Comparison of ENCODE assay signal across 8 cellular contexts in the genomic region with DNA sequence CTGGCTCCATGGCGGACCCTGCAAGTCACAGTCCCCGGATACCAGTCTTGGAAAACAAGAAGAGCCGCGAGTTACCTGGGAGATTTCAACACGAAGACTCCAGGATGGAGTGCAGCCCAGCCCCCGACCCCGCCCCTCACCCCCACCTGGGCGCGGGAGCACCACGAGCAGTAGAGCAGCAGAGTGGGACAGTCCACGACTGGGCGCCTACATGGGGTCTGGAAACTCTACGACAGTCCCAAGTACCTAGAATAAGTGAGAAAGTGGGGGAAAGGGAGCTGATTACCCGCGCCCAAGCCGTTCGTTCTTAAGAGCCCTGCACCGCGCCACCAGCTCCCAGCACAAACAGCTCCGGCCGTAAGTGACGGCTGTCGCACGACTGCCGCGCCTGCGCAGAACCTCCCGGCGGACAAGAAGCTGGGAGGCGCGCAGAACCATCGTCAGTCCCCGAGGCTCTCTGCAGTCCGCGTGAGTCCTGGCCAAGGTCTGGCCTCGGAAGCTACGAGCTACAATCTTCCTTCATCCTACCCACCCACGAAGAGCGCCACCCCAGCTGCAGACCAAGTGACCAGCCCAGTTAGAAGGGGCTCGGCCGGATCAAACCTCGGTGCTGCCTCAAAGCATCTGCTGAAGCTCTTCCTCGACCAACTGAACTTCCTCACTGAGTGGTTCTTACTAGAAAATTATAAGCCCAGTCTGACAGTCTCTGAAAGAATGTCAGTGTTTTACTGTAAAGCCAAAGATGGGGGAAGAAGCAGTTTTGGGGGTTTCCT. TPM values are rescaled to one million over a fixed set of nuclear protein-coding genes. Genes with fewer than 3 reads are reported as not detected.
A peak's percentile ranks its signal among the peaks of the same experiment; 100 is the strongest.
DNase-seq lines count a peak whose midpoint lies in the region; ATAC-seq, FAIRE-seq and TF ChIP-seq lines count a peak whose summit lies in the region.

A gene (minus strand): TSS at position 359 of the 773 bp plus-strand sequence. CDS start 349 bp downstream, at position 10.

- peak; percentile 94 for FAIRE-seq in GM12891 (lab: Jason Lieb, UNC)
- FAIRE-seq in pancreas (lab: Jason Lieb, UNC): no peak

- ATAC-seq in HG02798 (IDR thresholded peaks at IDR 0.05; ENCODE audit: poor library complexity, unreplicated experiment) (peak; percentile 92), Right ventricle myocardium superior (ENCODE audit: poor library complexity) (peak; percentile 99), pancreas (peak; percentile 98 to 100 (median 99))

- TF ChIP-seq POLR2A in GM12891 (IDR thresholded peaks at IDR 0.05; ENCODE audit: low read depth, low read length) (peak; percentile 99), thyroid gland (IDR thresholded peaks at IDR 0.05) (peak in 1 of 2 donors; percentile 90)

- H3K4me3 ChIP-seq in pancreas: peak within 1 kb of the TSS; percentile 51 to 93 (median 58)
- peak within 1 kb of the TSS; percentile 70 to 75 (median 71) for H3K4me3 ChIP-seq in thyroid gland (replicated peaks in 1 of 3)

- H3K9me3 ChIP-seq in pancreas (no peaks in the 10 kb centered on the region), thyroid gland (no peaks in the 10 kb centered on the region)

- intact Hi-C loops in Right ventricle myocardium superior (cut with DNase I): no loop called here
- intact Hi-C loops in pancreas (cut with DNase I): no loop called here
- intact Hi-C loops in thyroid gland (cut with DNase I): no loop called here

- no peak for TF ChIP-seq CTCF in pancreas (IDR thresholded peaks at IDR 0.05)
- no peak for TF ChIP-seq CTCF in thyroid gland (IDR thresholded peaks at IDR 0.05)

- WGBS in pancreas, 2 donors: 0 to 1% methylated on average over 43 of the region's 43 CpGs
- WGBS in thyroid gland, 2 donors: 1 to 2% methylated on average over 11 to 23 of the region's 43 CpGs

- no peaks in the 10 kb centered on the region for H3K27me3 ChIP-seq in pancreas
- H3K27me3 ChIP-seq in thyroid gland: no peaks in the 10 kb centered on the region

- H3K36me3 ChIP-seq in pancreas: peaks cover 0 to 7% (median 0%) of the 10 kb centered on the region in 3 donors
- H3K36me3 ChIP-seq in thyroid gland: no peaks in the 10 kb centered on the region

- peak within 1 kb of the TSS; percentile 42 to 81 (median 63) for H3K27ac ChIP-seq in pancreas
- H3K27ac ChIP-seq in thyroid gland: peak within 1 kb of the TSS; percentile 67 to 89 (median 73)

- H3K4me1 ChIP-seq in pancreas (peaks cover 3 to 5% (median 4%) of the 10 kb centered on the region in 3 donors), thyroid gland (peaks cover 5 to 10% of the 10 kb centered on the region in 2 donors)

- DNase-seq in GM12891 (ENCODE audit: insufficient read length, low spot score) (peak; percentile 76), NCI-H1436 (lab: John Stamatoyannopoulos, UW) (peak; percentile 87), SW480 (ENCODE audit: low spot score) (peak; percentile 95), Right ventricle myocardium superior (peak; percentile 96), pancreas (peak; percentile 88 to 98 (median 92)), thyroid gland (peak; percentile 92 to 93)
- DNase-seq in activated naive CD8-positive, alpha-beta T cell treated with anti-CD3 and anti-CD28 coated beads, Interleukin-2, amount 50 U/mL, for 16 hours (ENCODE audit: low read depth, low spot score): peak; percentile 76

TF ChIP-seq in GM12891, 5 proteins besides CTCF, POLR2A, EP300 and RAD21:
- peak; percentile 99 for TF ChIP-seq POLR2AphosphoS5 (IDR thresholded peaks at IDR 0.05; ENCODE audit: low read depth, low read length)
- peak; percentile 92 for TF ChIP-seq TAF1 (IDR thresholded peaks at IDR 0.05; ENCODE audit: low read depth, low read length)
- TF ChIP-seq SPI1 (IDR thresholded peaks at IDR 0.05; ENCODE audit: low read depth, low read length): 0 out of 2 replicates have a peak, but pooled peaks have one; percentile 47
- no peak for TF ChIP-seq PAX5 (IDR thresholded peaks at IDR 0.05; ENCODE audit: insufficient read depth, low read length, severe bottlenecking)
- TF ChIP-seq POU2F2 (IDR thresholded peaks at IDR 0.05; ENCODE audit: low read depth, low read length): peak; percentile 86
TF ChIP-seq in GM12891: peak in this region for 4.

RNA-seq across cellular contexts. Expression of the gene that starts here (rescaled TPM):
- 91.0 TPM for polyA plus RNA-seq in GM12891 (2012; ENCODE audit: low read depth, missing spikeins)
- total RNA-seq in Right ventricle myocardium superior: 42.3 TPM
- total RNA-seq in pancreas: 10 to 100 TPM; 17.6 to 30.7 (median 22.8) TPM
- 10 to 100 TPM; 46.8 to 58.7 TPM for polyA plus RNA-seq in pancreas
- 100 to 1,000 TPM in 1 of 4 donors, 10 to 100 TPM in 3; 57.5 to 139 (median 93.0) TPM for total RNA-seq in thyroid gland

Comparison
In these comparisons a context has a peak if more than half of its experiments do, and no peak if none do; other contexts are left out.
1. Peak in every context shown above with its lines: DNase-seq, ATAC-seq, H3K4me3 ChIP-seq and H3K27ac ChIP-seq.